In genomic region chr20:63027425-63028389, GRCh38 we compare ENCODE assay signal across 12 cellular contexts. TPM values are rescaled to one million over a fixed set of nuclear protein-coding genes. Genes with fewer than 3 reads are reported as not detected.
A peak's percentile ranks its signal among the peaks of the same experiment; 100 is the strongest.
DNase-seq lines count a peak whose midpoint lies in the region; ATAC-seq, FAIRE-seq and TF ChIP-seq lines count a peak whose summit lies in the region.
"Had no signal": no experiment of that assay in that cellular context is flagged by ENCODE, and none has a peak within 500 bp of the region (broad histone marks: within the 10 kb centered on the region; RNA-seq: fewer than 3 reads in every experiment).

No MANE protein-coding gene starts in this region.

- H3K4me3 ChIP-seq in retinal pigment epithelial cell (ENCODE audit: low read length), result no peak overlapping the region
- H3K4me3 ChIP-seq: dorsolateral prefrontal cortex had no signal

- no peaks in the 10 kb centered on the region for H3K36me3 Mint-ChIP-seq in brain
- H3K36me3 Mint-ChIP-seq: CD4-positive, alpha-beta memory T cell had no signal

- peak; percentile 31 for FAIRE-seq in HTR-8/SVneo (lab: Jason Lieb, UNC)

- peaks cover 14% of the 10 kb centered on the region for H3K27me3 Mint-ChIP-seq in brain

- H3K4me3 Mint-ChIP-seq in brain, result peak overlapping the region in 4 of 5 experiments; percentile 16 to 52 (median 40)

- H3K4me1 Mint-ChIP-seq in brain, result peaks cover 53% of the 10 kb centered on the region

- peak; percentile 47 for DNase-seq in activated CD4-positive, alpha-beta T cell treated with anti-CD3 and anti-CD28 coated beads for 48 hours
- DNase-seq in activated CD4-positive, alpha-beta T cell treated with anti-CD3 and anti-CD28 coated beads, Interleukin-2, amount 50 U/mL, for 4 hours, result no peak
- DNase-seq in HTR-8/SVneo (ENCODE audit: insufficient read length, low spot score) (no peak), retinal pigment epithelial cell (ENCODE audit: low read depth) (peak; percentile 3), NCI-H146 treated with DMSO at 0.1 percent for 48 hours (lab: John Stamatoyannopoulos, UW; ENCODE audit: unreplicated experiment) (no peak), NCI-H510A (lab: John Stamatoyannopoulos, UW) (no peak)
- DNase-seq: activated CD8-positive, alpha-beta memory T cell treated with anti-CD3 and anti-CD28 coated beads, Interleukin-2, amount 50 U/mL, for 4 hours; NCI-H510A treated with DMSO at 0.1 percent for 48 hours had no signal

- peaks cover 0 to 2% (median 0%) of the 10 kb centered on the region in 5 experiments for H3K9me3 Mint-ChIP-seq in brain
- H3K9me3 Mint-ChIP-seq: CD4-positive, alpha-beta memory T cell had no signal

- H3K27ac Mint-ChIP-seq in brain, result peak overlapping the region in 2 of 5 experiments; percentile 42 to 95
- H3K27ac Mint-ChIP-seq: CD4-positive, alpha-beta memory T cell had no signal

- ATAC-seq in HG02759 (IDR thresholded peaks at IDR 0.05; ENCODE audit: unreplicated experiment), result no peak

- TF ChIP-seq CTCF in brain (conservative IDR thresholded peaks at IDR 0.05) (no peak), retinal pigment epithelial cell (conservative IDR thresholded peaks at IDR 0.05; ENCODE audit: low read depth, low read length) (peak; percentile 37)

RNA-seq across cellular contexts. Expression of gene BHLHE23, which starts 20.9 kb away (rescaled TPM):
- not detected for polyA plus RNA-seq in brain (ENCODE audit: insufficient read depth, low read depth, low replicate concordance)
- polyA plus RNA-seq: CD4-positive, alpha-beta memory T cell had no signal

Comparison
In these comparisons a context has a peak if more than half of its experiments do, and no peak if none do; other contexts are left out.
1. DNase-seq: peak in activated CD4-positive, alpha-beta T cell treated with anti-CD3 and anti-CD28 coated beads for 48 hours (single experiment) and retinal pigment epithelial cell (single experiment); none in activated CD4-positive, alpha-beta T cell treated with anti-CD3 and anti-CD28 coated beads, Interleukin-2, amount 50 U/mL, for 4 hours (0 of 2), HTR-8/SVneo (single experiment), NCI-H146 treated with DMSO at 0.1 percent for 48 hours (single experiment) and NCI-H510A (single experiment).